11 cellular contexts compared by ENCODE assay signal in genomic region chr1:146007785-146008133, GRCh38. TPM values are rescaled to one million over a fixed set of nuclear protein-coding genes. Genes with fewer than 3 reads are reported as not detected.
DNase-seq lines count a peak whose midpoint lies in the region; ATAC-seq and TF ChIP-seq lines count a peak whose summit lies in the region.
"Had no signal": no experiment of that assay in that cellular context is flagged by ENCODE, and none has a peak within 500 bp of the region (broad histone marks: within the 10 kb centered on the region; RNA-seq: fewer than 3 reads in every experiment).

No MANE protein-coding gene starts in this region.

- no peaks in the 10 kb centered on the region for H3K36me3 ChIP-seq in mucosa of stomach (ENCODE audit: control insufficient read depth, insufficient read depth, low read length)
- no peaks in the 10 kb centered on the region for H3K36me3 ChIP-seq in thyroid gland
- H3K36me3 ChIP-seq: WERI-Rb-1 had no signal

- no peaks in the 10 kb centered on the region for H3K9me3 ChIP-seq in mucosa of stomach (ENCODE audit: control insufficient read depth, low read length)
- no peaks in the 10 kb centered on the region for H3K9me3 ChIP-seq in thyroid gland

- POLR2A ChIA-PET in activated CD4-positive, alpha-beta T cell treated with anti-CD3 and anti-CD28 coated beads for 36 hours (lab: Charles Lee): interaction anchor here (1.6 kb wide), 1 partner anchor 30 kb away, joined by 5 read pairs; no protein-coding TSS in a partner anchor

- 89 to 90% methylated on average over 8 of the region's 8 CpGs for WGBS in thyroid gland, 2 donors

- no peak overlapping the region for H3K4me3 Mint-ChIP-seq in activated CD4-positive, alpha-beta T cell treated with anti-CD3 and anti-CD28 coated beads for 36 hours

- no peaks in the 10 kb centered on the region for H3K36me3 Mint-ChIP-seq in activated CD4-positive, alpha-beta T cell treated with anti-CD3 and anti-CD28 coated beads for 36 hours (ENCODE audit: low read depth)

- no peak for TF ChIP-seq POLR2A in thyroid gland (IDR thresholded peaks at IDR 0.05)

- H3K4me1 ChIP-seq in mucosa of stomach (ENCODE audit: control insufficient read depth, insufficient read depth, low read length): peaks cover 19% of the 10 kb centered on the region
- peaks cover 13 to 47% of the 10 kb centered on the region in 2 donors for H3K4me1 ChIP-seq in thyroid gland

- peaks cover 39% of the 10 kb centered on the region for H3K4me1 Mint-ChIP-seq in activated CD4-positive, alpha-beta T cell treated with anti-CD3 and anti-CD28 coated beads for 36 hours

- H3K9ac ChIP-seq in mucosa of stomach (ENCODE audit: low read length): peak overlapping the region; percentile 44

- no peaks in the 10 kb centered on the region for H3K9me3 Mint-ChIP-seq in activated CD4-positive, alpha-beta T cell treated with anti-CD3 and anti-CD28 coated beads for 36 hours (ENCODE audit: low read depth)

- no peak for ATAC-seq in activated CD4-positive, alpha-beta T cell treated with anti-CD3 and anti-CD28 coated beads for 36 hours

- CTCF ChIA-PET in activated CD4-positive, alpha-beta T cell treated with anti-CD3 and anti-CD28 coated beads for 36 hours (lab: Charles Lee): interaction anchor here (0.6 to 4.6 kb wide), 24 partner anchors 10 to 202 kb away, joined by 3 to 119 read pairs (median 6); partner anchors contain the start of genes ANKRD34A, LIX1L, NUDT17 and PIAS3

- H3K27ac Mint-ChIP-seq in activated CD4-positive, alpha-beta T cell treated with anti-CD3 and anti-CD28 coated beads for 36 hours: peak overlapping the region; percentile 33

- intact Hi-C loops in activated CD4-positive, alpha-beta T cell treated with anti-CD3 and anti-CD28 coated beads for 36 hours (cut with DNase I, micrococcal nuclease): loop anchor here (1.0 kb wide), 3 partner anchors 11 to 164 kb away; partner anchors contain the start of gene TXNIP (in 1 of the 2)
- intact Hi-C loops in thyroid gland (cut with DNase I): no loop called here

- no peak overlapping the region for H3K4me3 ChIP-seq in coronary artery
- H3K4me3 ChIP-seq in mucosa of stomach (ENCODE audit: low read length): no peak overlapping the region
- no peak overlapping the region for H3K4me3 ChIP-seq in thyroid gland (replicated peaks in 1 of 3)

- no peak for TF ChIP-seq CTCF in coronary artery (IDR thresholded peaks at IDR 0.05)
- no peak for TF ChIP-seq CTCF in thyroid gland (IDR thresholded peaks at IDR 0.05)

- H3K27me3 ChIP-seq in mucosa of stomach (ENCODE audit: control insufficient read depth, insufficient read depth, low read length) (no peaks in the 10 kb centered on the region), thyroid gland (no peaks in the 10 kb centered on the region)

- H3K27ac ChIP-seq in coronary artery (peak overlapping the region; percentile 78 to 94), thyroid gland (peak overlapping the region; percentile 47 to 84 (median 81))
- H3K27ac ChIP-seq: WERI-Rb-1 had no signal

- DNase-seq in activated CD4-positive, alpha-beta T cell treated with anti-CD3 and anti-CD28 coated beads for 36 hours: no peak
- no peak for DNase-seq in activated CD4-positive, alpha-beta T cell treated with anti-CD3 and anti-CD28 coated beads, Interleukin-2, amount 50 U/mL, for 1 hour
- DNase-seq in coronary artery (ENCODE audit: low spot score) (no peak), thyroid gland (no peak), putamen (ENCODE audit: low spot score) (no peak), occipital lobe (lab: John Stamatoyannopoulos, UW) (no peak), NCI-H2196 treated with DMSO at 0.1 percent for 48 hours (lab: John Stamatoyannopoulos, UW; ENCODE audit: unreplicated experiment) (no peak)

- no peaks in the 10 kb centered on the region for H3K27me3 Mint-ChIP-seq in activated CD4-positive, alpha-beta T cell treated with anti-CD3 and anti-CD28 coated beads for 36 hours

RNA-seq across cellular contexts. Expression of gene TXNIP, which starts 11.4 kb away (rescaled TPM):
- total RNA-seq in activated CD4-positive, alpha-beta T cell treated with anti-CD3 and anti-CD28 coated beads for 36 hours: 100 to 1,000 TPM; 112 TPM
- total RNA-seq in thyroid gland: 1,000 to 10,000 TPM in 2 of 4 donors, 100 to 1,000 TPM in 2; 739 to 2,947 (median 1,128) TPM
- total RNA-seq in occipital lobe: 317 TPM

RNA-seq across cellular contexts. Expression of gene HJV, which starts 13.8 kb away (rescaled TPM):
- total RNA-seq in activated CD4-positive, alpha-beta T cell treated with anti-CD3 and anti-CD28 coated beads for 36 hours: not detected
- total RNA-seq in thyroid gland (not detected), occipital lobe (not detected)
- total RNA-seq: dermis blood vessel endothelial cell, posterior vena cava had no signal

RNA-seq across cellular contexts. Expression of gene POLR3GL, which starts 43.3 kb away (rescaled TPM):
- 10 to 100 TPM; 19.3 to 22.4 TPM for total RNA-seq in activated CD4-positive, alpha-beta T cell treated with anti-CD3 and anti-CD28 coated beads for 36 hours
- total RNA-seq in thyroid gland (10 to 100 TPM; 12.5 to 36.4 (median 22.7) TPM), occipital lobe (16.2 TPM)

RNA-seq across cellular contexts. Expression of gene ANKRD34A, which starts 43.4 kb away (rescaled TPM):
- total RNA-seq in activated CD4-positive, alpha-beta T cell treated with anti-CD3 and anti-CD28 coated beads for 36 hours: 1 to 10 TPM; 5.8 to 6.1 TPM
- total RNA-seq in thyroid gland: 1 to 10 TPM in 2 of 4 donors, under 1 TPM in 2; 0.13 to 2.0 (median 0.97) TPM
- total RNA-seq in occipital lobe: 2.2 TPM

RNA-seq across cellular contexts. Expression of gene LIX1L, which starts 49.9 kb away (rescaled TPM):
- 10 to 100 TPM; 44.9 to 49.4 TPM for total RNA-seq in activated CD4-positive, alpha-beta T cell treated with anti-CD3 and anti-CD28 coated beads for 36 hours
- total RNA-seq in thyroid gland (10 to 100 TPM; 18.7 to 26.9 (median 20.3) TPM), occipital lobe (22.1 TPM)
